11 cellular contexts compared by ENCODE assay signal in the genomic region with DNA sequence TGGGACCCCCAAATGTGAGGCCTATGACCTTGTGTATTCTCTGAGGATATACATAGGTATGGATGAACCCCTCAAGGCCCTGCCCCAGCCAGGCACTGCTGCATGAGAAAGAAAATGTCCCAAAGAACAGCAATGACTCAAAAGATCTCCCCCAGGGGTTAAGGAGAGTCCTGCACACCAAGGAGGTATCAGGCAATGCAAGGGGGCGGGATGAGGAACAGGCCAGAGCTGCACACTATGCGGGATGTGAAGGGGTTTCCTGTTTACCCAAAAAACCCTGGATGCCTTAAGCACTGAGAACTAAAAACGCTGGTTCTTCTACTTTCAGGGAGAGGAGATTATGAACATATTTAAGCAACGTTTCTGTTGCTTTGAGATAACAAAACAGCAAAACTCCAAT. TPM values are rescaled to one million over a fixed set of nuclear protein-coding genes. Genes with fewer than 3 reads are reported as not detected.
DNase-seq lines count a peak whose midpoint lies in the region; ATAC-seq and FAIRE-seq lines count a peak whose summit lies in the region.
"Had no signal": no experiment of that assay in that cellular context is flagged by ENCODE, and none has a peak within 500 bp of the region (broad histone marks: within the 10 kb centered on the region; RNA-seq: fewer than 3 reads in every experiment).

No MANE protein-coding gene starts in this region.

- WGBS in mesodermal cell (ENCODE audit: insufficient coverage in 2 of 2), 2 experiments = 85 to 89% methylated on average over 3 to 4 of the region's 4 CpGs

- peak overlapping the region; percentile 78 to 99 (median 98) for H3K9ac ChIP-seq in BLaER1 treated with 17β-estradiol and CSF1 and Interleukin-3, amounts not matched to agents 10 nM and 100 nM

- peak; percentile 5 for FAIRE-seq in GM18507 (lab: Jason Lieb, UNC)

- H3K9me3 Mint-ChIP-seq in activated naive CD8-positive, alpha-beta T cell treated with anti-CD3 and anti-CD28 coated beads for 36 hours = no peaks in the 10 kb centered on the region

- peak overlapping the region; percentile 61 for H3K4me3 Mint-ChIP-seq in activated naive CD8-positive, alpha-beta T cell treated with anti-CD3 and anti-CD28 coated beads for 36 hours

- H3K27me3 ChIP-seq in BLaER1 treated with 17β-estradiol and CSF1 and Interleukin-3, amounts not matched to agents 10 nM and 100 nM = no peaks in the 10 kb centered on the region
- H3K27me3 ChIP-seq: esophagus muscularis mucosa had no signal

- ATAC-seq in GM21390 (IDR thresholded peaks at IDR 0.05; ENCODE audit: unreplicated experiment) = no peak

- H3K36me3 Mint-ChIP-seq in activated naive CD8-positive, alpha-beta T cell treated with anti-CD3 and anti-CD28 coated beads for 36 hours = peaks cover 35% of the 10 kb centered on the region

- peaks cover 75 to 87% (median 81%) of the 10 kb centered on the region in 10 experiments for H3K4me1 ChIP-seq in BLaER1 treated with 17β-estradiol and CSF1 and Interleukin-3, amounts not matched to agents 10 nM and 100 nM
- peaks cover 56% of the 10 kb centered on the region for H3K4me1 ChIP-seq in mesodermal cell (ENCODE audit: control insufficient read depth, insufficient read depth, low read length, poor library complexity, severe bottlenecking)

- peak overlapping the region; percentile 91 to 99 (median 96) for H3K4me2 ChIP-seq in BLaER1 treated with 17β-estradiol and CSF1 and Interleukin-3, amounts not matched to agents 10 nM and 100 nM

- peak overlapping the region; percentile 25 to 90 (median 78); a peak in 18 of 20 replicates for H3K4me3 ChIP-seq in BLaER1 treated with 17β-estradiol and CSF1 and Interleukin-3, amounts not matched to agents 10 nM and 100 nM
- H3K4me3 ChIP-seq in mesodermal cell (ENCODE audit: extremely low read depth, insufficient read depth, low read length, poor library complexity, severe bottlenecking) = no peak overlapping the region
- H3K4me3 ChIP-seq: esophagus muscularis mucosa had no signal

- peak overlapping the region; percentile 84 to 99 (median 94) for H3K27ac ChIP-seq in BLaER1 treated with 17β-estradiol and CSF1 and Interleukin-3, amounts not matched to agents 10 nM and 100 nM
- H3K27ac ChIP-seq in mesodermal cell (ENCODE audit: low read depth, low read length, severe bottlenecking) = peak overlapping the region; percentile 29

- no peak for DNase-seq in GM18507 (ENCODE audit: extremely low spot score, insufficient read length, low read depth)
- DNase-seq in activated naive CD8-positive, alpha-beta T cell treated with anti-CD3 and anti-CD28 coated beads for 36 hours = no peak
- no peak for DNase-seq in stimulated activated naive CD4-positive, alpha-beta T cell treated with Interleukin-2 at 50 U/mL for 16 hours (lab: John Stamatoyannopoulos, UW)
- no peak for DNase-seq in midbrain (lab: John Stamatoyannopoulos, UW)
- no peak for DNase-seq in NCI-H2029 (lab: John Stamatoyannopoulos, UW)
- DNase-seq: activated gamma-delta T cell, NCI-H510A had no signal

- peaks cover 0 to 20% (median 0%) of the 10 kb centered on the region in 11 experiments; a peak in 5 of 22 replicates for H3K36me3 ChIP-seq in BLaER1 treated with 17β-estradiol and CSF1 and Interleukin-3, amounts not matched to agents 10 nM and 100 nM
- peaks cover 12% of the 10 kb centered on the region for H3K36me3 ChIP-seq in mesodermal cell (ENCODE audit: control insufficient read depth, insufficient read depth, low read length)
- H3K36me3 ChIP-seq: esophagus muscularis mucosa had no signal

- peaks cover 75% of the 10 kb centered on the region for H3K4me1 Mint-ChIP-seq in activated naive CD8-positive, alpha-beta T cell treated with anti-CD3 and anti-CD28 coated beads for 36 hours

- H3K27ac Mint-ChIP-seq in activated naive CD8-positive, alpha-beta T cell treated with anti-CD3 and anti-CD28 coated beads for 36 hours = peak overlapping the region; percentile 73

- no peaks in the 10 kb centered on the region for H3K27me3 Mint-ChIP-seq in activated naive CD8-positive, alpha-beta T cell treated with anti-CD3 and anti-CD28 coated beads for 36 hours

- H3K9me3 ChIP-seq in BLaER1 treated with 17β-estradiol and CSF1 and Interleukin-3, amounts not matched to agents 10 nM and 100 nM (replicated peaks in 1 of 11) = no peaks in the 10 kb centered on the region
- H3K9me3 ChIP-seq in mesodermal cell (ENCODE audit: control insufficient read depth, low read length) = peaks cover 3% of the 10 kb centered on the region
- H3K9me3 ChIP-seq: esophagus muscularis mucosa had no signal

- H4K20me1 ChIP-seq in BLaER1 treated with 17β-estradiol and CSF1 and Interleukin-3, amounts not matched to agents 10 nM and 100 nM = peaks cover 7 to 60% (median 35%) of the 10 kb centered on the region in 11 experiments; a peak in 14 of 22 replicates

RNA-seq across cellular contexts. Expression of gene RAPGEF1, which starts 3.4 kb away (rescaled TPM):
- total RNA-seq in activated naive CD8-positive, alpha-beta T cell treated with anti-CD3 and anti-CD28 coated beads for 36 hours = 10 to 100 TPM; 82.3 to 89.0 TPM
- polyA plus RNA-seq in mesodermal cell (2013, experiment 1 of 2) = 44.1 TPM
- polyA plus RNA-seq in mesodermal cell (2013, experiment 2 of 2) = 41.0 TPM
